Comparison of ENCODE assay signal across 14 cellular contexts in the genomic region with DNA sequence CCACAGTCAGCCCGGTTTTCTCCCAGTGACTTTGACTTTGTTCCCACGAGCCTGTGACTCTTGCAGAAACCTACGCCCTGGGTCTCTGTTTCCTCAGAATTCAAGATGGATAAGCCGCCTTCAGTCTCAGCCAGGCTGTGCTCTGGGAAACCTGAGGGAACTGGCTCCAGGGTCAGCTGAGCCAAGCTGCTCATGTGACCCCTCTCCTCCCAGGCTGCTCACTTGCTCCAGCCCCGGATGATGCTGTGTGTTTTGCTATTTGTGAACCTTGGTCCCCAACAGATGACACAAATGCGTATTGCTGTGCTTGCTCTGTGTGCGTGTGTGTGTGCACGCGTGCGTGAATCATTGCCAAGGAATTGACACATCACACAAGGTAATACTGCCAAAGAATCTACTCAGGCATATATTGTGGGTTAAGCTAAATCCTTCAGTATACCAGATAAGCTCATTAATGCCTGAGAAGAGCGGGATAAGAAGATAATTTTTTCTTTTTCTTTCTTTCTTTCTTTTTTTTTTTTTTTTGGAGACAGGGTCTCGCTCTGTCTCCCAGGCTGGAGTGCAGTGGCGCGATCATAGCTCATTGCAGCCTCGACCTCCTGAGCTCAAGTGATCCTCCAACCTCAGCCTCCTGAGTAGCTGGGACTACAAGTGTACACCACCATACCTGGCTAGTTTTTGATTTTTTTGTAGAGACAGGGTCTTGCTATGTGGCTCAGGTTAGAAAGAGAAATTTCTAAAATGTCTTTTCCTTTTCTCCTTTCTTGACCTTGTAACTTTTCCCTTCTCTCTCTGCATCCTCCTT. TPM values are rescaled to one million over a fixed set of nuclear protein-coding genes. Genes with fewer than 3 reads are reported as not detected.
DNase-seq lines count a peak whose midpoint lies in the region; ATAC-seq and TF ChIP-seq lines count a peak whose summit lies in the region.
"Had no signal": no experiment of that assay in that cellular context is flagged by ENCODE, and none has a peak within 500 bp of the region (broad histone marks: within the 10 kb centered on the region; RNA-seq: fewer than 3 reads in every experiment).

No MANE protein-coding gene starts in this region.

- TF ChIP-seq CTCF in AG04450 (IDR thresholded peaks at IDR 0.05; ENCODE audit: low read depth, low read length) (no peak), cardiac fibroblast (IDR thresholded peaks at IDR 0.05; ENCODE audit: low read depth, low read length) (no peak), right lobe of liver (IDR thresholded peaks at IDR 0.05) (no peak)

- H3K27ac ChIP-seq in AG04450 (ENCODE audit: low read depth, low read length) (no peak overlapping the region), right lobe of liver (peak overlapping the region; percentile 92 to 97 (median 94))
- H3K27ac ChIP-seq in CD8-positive, alpha-beta memory T cell (ENCODE audit: low read depth, low read length) = no peak overlapping the region

- POLR2A ChIA-PET in AG04450 (lab: Yijun Ruan, JAX) = no interaction called here
- POLR2A ChIA-PET in CD8-positive, alpha-beta memory T cell (lab: Charles Lee) = interaction anchor here (0.6 kb wide), 1 partner anchor 223 kb away, joined by 3 read pairs; no protein-coding TSS in a partner anchor

- CTCF ChIA-PET in AG04450 (lab: Charles Lee) = interaction anchor here (0.6 to 3.1 kb wide), 8 partner anchors 10 to 266 kb away, joined by 3 to 22 read pairs (median 4); no protein-coding TSS in a partner anchor
- CTCF ChIA-PET in CD8-positive, alpha-beta memory T cell (lab: Charles Lee) = interaction anchor here (0.7 to 1.2 kb wide), 2 partner anchors 13 to 141 kb away, joined by 4 read pairs; no protein-coding TSS in a partner anchor

- intact Hi-C loops in right lobe of liver (cut with DNase I) = no loop called here
- intact Hi-C loops in left colon (cut with DNase I, micrococcal nuclease) = no loop called here

- TF ChIP-seq POLR2A in right lobe of liver (IDR thresholded peaks at IDR 0.05) = peak; percentile 85

- H3K4me3 Mint-ChIP-seq in CD8-positive, alpha-beta memory T cell = no peak overlapping the region
- H3K4me3 Mint-ChIP-seq: effector memory CD8-positive, alpha-beta T cell had no signal

- DNase-seq in AG04450 (ENCODE audit: low read depth, low spot score) (peak; percentile 18), HuH-7 (ENCODE audit: low spot score) (peak; percentile 42), cardiac fibroblast (ENCODE audit: low read depth in 2 of 2) (peak; percentile 20 to 73), right lobe of liver (peak; percentile 84 to 95 (median 92)), left colon (no peak)
- DNase-seq in activated T-cell treated with anti-CD3 and anti-CD28 coated beads, Interleukin-2, amount 50 U/mL, for 48 hours = no peak
- DNase-seq in CD8-positive, alpha-beta memory T cell = no peak
- DNase-seq: BE2C; effector memory CD8-positive, alpha-beta T cell; GDM1; KBM-7; NCI-H1930; T-helper 2 cell had no signal

- H3K4me1 Mint-ChIP-seq in CD8-positive, alpha-beta memory T cell = no peaks in the 10 kb centered on the region

- no peaks in the 10 kb centered on the region for H3K36me3 Mint-ChIP-seq in CD8-positive, alpha-beta memory T cell

- no peaks in the 10 kb centered on the region for H3K36me3 ChIP-seq in right lobe of liver
- no peaks in the 10 kb centered on the region for H3K36me3 ChIP-seq in CD8-positive, alpha-beta memory T cell (ENCODE audit: insufficient read depth, low read length)
- H3K36me3 ChIP-seq: BE2C had no signal

- H3K27ac Mint-ChIP-seq in CD8-positive, alpha-beta memory T cell = no peak overlapping the region
- H3K27ac Mint-ChIP-seq: effector memory CD8-positive, alpha-beta T cell had no signal

- no peaks in the 10 kb centered on the region for H3K9me3 Mint-ChIP-seq in CD8-positive, alpha-beta memory T cell
- H3K9me3 Mint-ChIP-seq: effector memory CD8-positive, alpha-beta T cell had no signal

- H3K27me3 ChIP-seq in AG04450 (ENCODE audit: control insufficient read depth, insufficient read depth, low read length) = no peaks in the 10 kb centered on the region
- no peaks in the 10 kb centered on the region for H3K27me3 ChIP-seq in right lobe of liver
- no peaks in the 10 kb centered on the region for H3K27me3 ChIP-seq in CD8-positive, alpha-beta memory T cell (ENCODE audit: insufficient read depth, low read length, poor library complexity, severe bottlenecking)
- H3K27me3 ChIP-seq: BE2C had no signal

- ATAC-seq in right lobe of liver (peak; percentile 80 to 91 (median 84)), left colon (no peak), GM21737 (IDR thresholded peaks at IDR 0.05; ENCODE audit: unreplicated experiment) (no peak)
- ATAC-seq: effector memory CD8-positive, alpha-beta T cell had no signal

- 65% methylated on average over 9 of the region's 15 CpGs for WGBS in right lobe of liver (ENCODE audit: insufficient coverage, low coverage, low lambda C conversion rate, missing lambda C conversion rate)

- H3K4me3 ChIP-seq in AG04450 (ENCODE audit: low read depth, low read length) (no peak overlapping the region), cardiac fibroblast (replicated peaks in 1 of 2; ENCODE audit: low read depth in 2 of 2, low read length in 2 of 2) (no peak overlapping the region), right lobe of liver (peak overlapping the region; percentile 29 to 52 (median 50))
- no peak overlapping the region for H3K4me3 ChIP-seq in CD8-positive, alpha-beta memory T cell (ENCODE audit: low read length)

- H3K4me1 ChIP-seq in right lobe of liver = peaks cover 0 to 23% (median 6%) of the 10 kb centered on the region in 4 donors
- no peaks in the 10 kb centered on the region for H3K4me1 ChIP-seq in CD8-positive, alpha-beta memory T cell (ENCODE audit: insufficient read depth, low read length)
- H3K4me1 ChIP-seq: BE2C had no signal

- H3K9me3 ChIP-seq in AG04450 (ENCODE audit: control insufficient read depth, insufficient read depth, low read length) = no peaks in the 10 kb centered on the region
- H3K9me3 ChIP-seq in right lobe of liver = no peaks in the 10 kb centered on the region
- H3K9me3 ChIP-seq in CD8-positive, alpha-beta memory T cell (ENCODE audit: low read length) = no peaks in the 10 kb centered on the region
- H3K9me3 ChIP-seq: BE2C had no signal

- H3K27me3 Mint-ChIP-seq in CD8-positive, alpha-beta memory T cell = peaks cover 26 to 31% of the 10 kb centered on the region in 2 donors

RNA-seq across cellular contexts. Expression of a gene that starts 29.2 kb away (rescaled TPM):
- 25.3 and 27.9 TPM in 2 replicates for polyA plus RNA-seq in AG04450 (2011; rRNA removed)
- 27.6 and 34.0 TPM in 2 replicates for polyA minus RNA-seq in AG04450 (2011; rRNA and poly(A)+ RNA removed)
- total RNA-seq in right lobe of liver = 10 to 100 TPM; 17.5 to 29.9 (median 25.5) TPM
- 10 to 100 TPM; 65.2 to 74.1 TPM for total RNA-seq in CD8-positive, alpha-beta memory T cell
- 26.4 TPM for polyA plus RNA-seq in CD8-positive, alpha-beta memory T cell
- total RNA-seq in left colon = 10 to 100 TPM; 23.1 to 25.3 TPM

Comparison
In these comparisons a context has a peak if more than half of its experiments do, and no peak if none do; other contexts are left out.
1. DNase-seq: peak in AG04450 (single experiment), HuH-7 (single experiment), cardiac fibroblast (2 of 2) and right lobe of liver (3 of 3); none in activated T-cell treated with anti-CD3 and anti-CD28 coated beads, Interleukin-2, amount 50 U/mL, for 48 hours (0 of 2), CD8-positive, alpha-beta memory T cell (0 of 5) and left colon (0 of 2).
2. H3K27ac ChIP-seq: peak in right lobe of liver (3 of 3); none in AG04450 (single experiment) and CD8-positive, alpha-beta memory T cell (single experiment).
3. H3K4me3 ChIP-seq: peak in right lobe of liver (3 of 3); none in AG04450 (single experiment), cardiac fibroblast (0 of 2) and CD8-positive, alpha-beta memory T cell (single experiment).
4. ATAC-seq: peak in right lobe of liver (4 of 4); none in left colon (single experiment) and GM21737 (single experiment).